8 cellular contexts compared by ENCODE assay signal in genomic region chr6:55886185-55886836, GRCh38. TPM values are rescaled to one million over a fixed set of nuclear protein-coding genes. Genes with fewer than 3 reads are reported as not detected.
A peak's percentile ranks its signal among the peaks of the same experiment; 100 is the strongest.
DNase-seq lines count a peak whose midpoint lies in the region; ATAC-seq and TF ChIP-seq lines count a peak whose summit lies in the region.
"Had no signal": no experiment of that assay in that cellular context is flagged by ENCODE, and none has a peak within 500 bp of the region (broad histone marks: within the 10 kb centered on the region; RNA-seq: fewer than 3 reads in every experiment).

No MANE protein-coding gene starts in this region.

- peak; percentile 18 for TF ChIP-seq CTCF in GM06990 (IDR thresholded peaks at IDR 0.05; ENCODE audit: insufficient read depth, low read length, poor library complexity, severe bottlenecking)
- peak; percentile 15 for TF ChIP-seq CTCF in colonic mucosa (IDR thresholded peaks at IDR 0.05)
- TF ChIP-seq CTCF in osteoblast (IDR thresholded peaks at IDR 0.05; ENCODE audit: extremely low read depth, low read depth, low read length), result peak; percentile 49

- H3K4me1 ChIP-seq in colonic mucosa (no peaks in the 10 kb centered on the region), osteoblast (ENCODE audit: insufficient read depth, low read length) (peaks cover 19% of the 10 kb centered on the region)

- H3K4me2 ChIP-seq in osteoblast (ENCODE audit: insufficient read depth, low read length), result no peak overlapping the region

- ATAC-seq in HG03354 (IDR thresholded peaks at IDR 0.05; ENCODE audit: poor library complexity, severe bottlenecking, unreplicated experiment), result no peak

- H3K27ac ChIP-seq in colonic mucosa (no peak overlapping the region), osteoblast (ENCODE audit: low read depth, low read length) (no peak overlapping the region)

- no peak overlapping the region for H3K9ac ChIP-seq in colonic mucosa (ENCODE audit: low read depth in 2 of 2, low read length in 2 of 2)

- H3K4me3 ChIP-seq in GM06990 (replicated peaks; ENCODE audit: low read depth, low read length) (no peak overlapping the region), colonic mucosa (no peak overlapping the region), osteoblast (ENCODE audit: insufficient read depth, low read length) (no peak overlapping the region)

- DNase-seq in GM06990 (ENCODE audit: extremely low read depth, insufficient read length) (no peak), NAMALWA (ENCODE audit: low spot score) (peak; percentile 17), colonic mucosa (no peak), osteoblast (ENCODE audit: insufficient read length, low spot score, missing footprints) (no peak), ecto neural progenitor cell (ENCODE audit: low spot score) (no peak), NCI-H524 treated with DMSO at 0.1 percent for 48 hours (lab: John Stamatoyannopoulos, UW) (no peak)

- H4K20me1 ChIP-seq in osteoblast (ENCODE audit: insufficient read depth, low read length), result no peaks in the 10 kb centered on the region

- no peak overlapping the region for H2AFZ ChIP-seq in osteoblast (ENCODE audit: low read length)

- H3K27me3 ChIP-seq in GM06990 (replicated peaks; ENCODE audit: control insufficient read depth, insufficient read depth, low read length) (no peaks in the 10 kb centered on the region), colonic mucosa (no peaks in the 10 kb centered on the region), osteoblast (ENCODE audit: insufficient read depth, low read length) (no peaks in the 10 kb centered on the region)

- H3K9me3 ChIP-seq in colonic mucosa (no peaks in the 10 kb centered on the region), osteoblast (ENCODE audit: low read depth, low read length) (no peaks in the 10 kb centered on the region)

- intact Hi-C loops in colonic mucosa (cut with DNase I), result loop anchor here (5.0 to 10.0 kb wide), 3 partner anchors 272 to 609 kb away; no protein-coding TSS in a partner anchor

- H3K36me3 ChIP-seq in GM06990 (ENCODE audit: control insufficient read depth, insufficient read depth, low read length), result no peaks in the 10 kb centered on the region
- no peaks in the 10 kb centered on the region for H3K36me3 ChIP-seq in colonic mucosa
- H3K36me3 ChIP-seq in osteoblast (ENCODE audit: insufficient read depth, low read length), result no peaks in the 10 kb centered on the region

- no peaks in the 10 kb centered on the region for H3K79me2 ChIP-seq in osteoblast (ENCODE audit: insufficient read depth, low read length)

RNA-seq across cellular contexts. Expression of gene BMP5, which starts 10.9 kb away (rescaled TPM):
- total RNA-seq in colonic mucosa, result 1 to 10 TPM; 2.4 to 3.2 TPM
- total RNA-seq in osteoblast, result 0.36 and 0.59 TPM in 2 replicates
- total RNA-seq: activated CD8-positive, alpha-beta memory T cell treated with anti-CD3 and anti-CD28 coated beads for 36 hours had no signal
